1 cellular context compared by ENCODE assay signal in genomic region chr7:101923276-101923985, GRCh38.
TF ChIP-seq lines count a peak whose summit lies in the region.

No MANE protein-coding gene starts in this region.

TF ChIP-seq in H1, 55 proteins besides CTCF, POLR2A, EP300 and RAD21:
- no peak for TF ChIP-seq TAF1 (IDR thresholded peaks at IDR 0.05; ENCODE audit: low read depth, low read length)
- no peak for TF ChIP-seq TBP (IDR thresholded peaks at IDR 0.05; ENCODE audit: low read depth, low read length)
- no peak for TF ChIP-seq SAP30 (IDR thresholded peaks at IDR 0.05; ENCODE audit: insufficient read depth, insufficient replicate concordance, low read length)
- TF ChIP-seq POU5F1 (IDR thresholded peaks at IDR 0.05; ENCODE audit: low read depth, low read length) = no peak
- TF ChIP-seq SP2 (IDR thresholded peaks at IDR 0.05; ENCODE audit: low read length) = no peak
- TF ChIP-seq RFX5 (IDR thresholded peaks at IDR 0.05; ENCODE audit: borderline replicate concordance, low read depth, low read length) = no peak
- no peak for TF ChIP-seq CEBPB (IDR thresholded peaks at IDR 0.05; ENCODE audit: low read depth, low read length)
- TF ChIP-seq POLR2AphosphoS5 (IDR thresholded peaks at IDR 0.05; ENCODE audit: low read depth, low read length) = no peak
- no peak for TF ChIP-seq ASH2L (IDR thresholded peaks at IDR 0.05; ENCODE audit: low read length)
- TF ChIP-seq BACH1 (IDR thresholded peaks at IDR 0.05; ENCODE audit: low read length) = no peak
- no peak for TF ChIP-seq EGR1 (IDR thresholded peaks at IDR 0.05; ENCODE audit: borderline replicate concordance, low read depth, low read length)
- TF ChIP-seq BCL11A (IDR thresholded peaks at IDR 0.05; ENCODE audit: low read depth in 2 of 2, low read length in 2 of 2) = no peak
- no peak for TF ChIP-seq MAX (IDR thresholded peaks at IDR 0.05)
- no peak for TF ChIP-seq SIRT6 (IDR thresholded peaks at IDR 0.05; ENCODE audit: low read length)
- TF ChIP-seq NRF1 (IDR thresholded peaks at IDR 0.05; ENCODE audit: low read depth, low read length) = no peak
- no peak for TF ChIP-seq YY1 (IDR thresholded peaks at IDR 0.05; ENCODE audit: low read depth, low read length)
- TF ChIP-seq TCF12 (IDR thresholded peaks at IDR 0.05; ENCODE audit: low read depth, low read length) = no peak
- no peak for TF ChIP-seq E2F6 (IDR thresholded peaks at IDR 0.05)
- no peak for TF ChIP-seq NANOG (IDR thresholded peaks at IDR 0.05; ENCODE audit: insufficient read depth, low read depth, low read length, poor library complexity, severe bottlenecking)
- no peak for TF ChIP-seq CBX8 (IDR thresholded peaks at IDR 0.05; ENCODE audit: borderline replicate concordance, low read depth, low read length)
TF ChIP-seq in H1: peak in this region for 0.
